13 cellular contexts compared by ENCODE assay signal in the genomic region with DNA sequence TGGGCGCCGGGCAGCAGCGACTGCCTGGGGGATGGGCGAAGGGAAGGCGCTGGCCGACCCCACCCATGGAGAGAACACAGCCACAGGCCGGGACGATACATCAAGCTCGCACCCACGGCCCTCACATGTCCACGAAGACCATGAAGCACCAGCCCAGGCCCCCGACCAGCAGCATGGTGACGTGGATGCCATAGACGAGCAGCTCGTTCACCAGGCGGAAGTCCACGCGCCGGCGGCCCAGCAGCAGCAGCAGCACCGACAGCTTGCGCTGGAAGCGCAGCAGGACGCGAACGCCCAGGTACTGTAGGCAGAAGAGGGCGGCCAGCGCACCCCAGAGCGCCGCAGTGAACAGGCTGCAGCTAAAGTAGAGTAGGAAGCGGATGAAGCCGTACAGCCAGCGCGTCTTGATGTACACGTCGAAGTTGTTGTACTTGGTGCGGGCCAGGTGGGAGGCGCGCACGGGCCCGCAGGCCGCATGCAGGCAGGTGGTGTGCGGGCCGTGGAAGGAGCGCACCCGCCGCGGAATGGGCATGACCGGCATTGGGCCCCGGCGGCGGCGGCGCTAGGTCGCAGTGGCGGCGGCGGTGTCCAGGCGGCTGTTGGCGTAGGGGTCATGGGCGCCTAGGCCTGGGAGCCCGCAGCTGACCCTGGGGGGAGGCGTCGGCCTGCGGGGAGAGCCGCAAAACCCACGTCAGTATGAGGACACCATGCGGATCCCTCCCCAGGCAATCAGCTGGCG. TPM values are rescaled to one million over a fixed set of nuclear protein-coding genes. Genes with fewer than 3 reads are reported as not detected.
DNase-seq lines count a peak whose midpoint lies in the region; ATAC-seq and TF ChIP-seq lines count a peak whose summit lies in the region.
"Had no signal": no experiment of that assay in that cellular context is flagged by ENCODE, and none has a peak within 500 bp of the region (broad histone marks: within the 10 kb centered on the region; RNA-seq: fewer than 3 reads in every experiment).

No MANE protein-coding gene starts in this region.

- no peaks in the 10 kb centered on the region for H3K27me3 Mint-ChIP-seq in activated T-cell treated with anti-CD3 and anti-CD28 coated beads, Interleukin-2, amount 50 U/mL, for 72 hours (ENCODE audit: low read depth)

- peak overlapping the region; percentile 85 to 89 for H3K4me3 Mint-ChIP-seq in activated T-cell treated with anti-CD3 and anti-CD28 coated beads, Interleukin-2, amount 50 U/mL, for 72 hours

- peaks cover 0 to 5% of the 10 kb centered on the region in 2 donors for H3K36me3 Mint-ChIP-seq in activated T-cell treated with anti-CD3 and anti-CD28 coated beads, Interleukin-2, amount 50 U/mL, for 72 hours (ENCODE audit: insufficient read depth in 2 of 2)

- intact Hi-C loops in gastrocnemius medialis (cut with DNase I; ENCODE audit: low total_unique reads): loop anchor here (5.0 kb wide), 1 partner anchor 89 kb away; no protein-coding TSS in a partner anchor

- H3K27ac Mint-ChIP-seq in activated T-cell treated with anti-CD3 and anti-CD28 coated beads, Interleukin-2, amount 50 U/mL, for 72 hours: peak overlapping the region; percentile 24

- H4K20me1 ChIP-seq in OCI-LY3 (ENCODE audit: insufficient read depth, low read length): no peaks in the 10 kb centered on the region

- H3K27ac ChIP-seq in OCI-LY3 (ENCODE audit: low read length) (no peak overlapping the region), duodenal mucosa (ENCODE audit: low read depth, low read length) (no peak overlapping the region), gastrocnemius medialis (peak overlapping the region; percentile 93 to 100 (median 97))

- peaks cover 41% of the 10 kb centered on the region for H3K4me1 Mint-ChIP-seq in activated T-cell treated with anti-CD3 and anti-CD28 coated beads, Interleukin-2, amount 50 U/mL, for 72 hours (ENCODE audit: low read depth)

- H3K9me3 ChIP-seq in OCI-LY3 (ENCODE audit: insufficient read depth, low read length) (no peaks in the 10 kb centered on the region), duodenal mucosa (ENCODE audit: control insufficient read depth in 1 of 2, low read length in 2 of 2) (no peaks in the 10 kb centered on the region), gastrocnemius medialis (no peaks in the 10 kb centered on the region)
- H3K9me3 ChIP-seq: body of pancreas had no signal

- H3K4me3 ChIP-seq in OCI-LY3 (ENCODE audit: low read length) (peak overlapping the region; percentile 92), duodenal mucosa (ENCODE audit: low read depth in 1 of 2, low read length in 2 of 2) (peak overlapping the region; percentile 64 to 74), gastrocnemius medialis (no peak overlapping the region)
- H3K4me3 ChIP-seq: body of pancreas had no signal

- H3K27me3 ChIP-seq in OCI-LY3 (ENCODE audit: low read depth, low read length) (no peaks in the 10 kb centered on the region), duodenal mucosa (ENCODE audit: control insufficient read depth in 1 of 2, insufficient read depth in 2 of 2, low read length in 2 of 2) (no peaks in the 10 kb centered on the region), gastrocnemius medialis (no peaks in the 10 kb centered on the region)
- H3K27me3 ChIP-seq: body of pancreas had no signal

- DNase-seq in activated T-cell treated with anti-CD3 and anti-CD28 coated beads, Interleukin-2, amount 50 U/mL, for 72 hours: no peak
- no peak for DNase-seq in activated T-cell treated with anti-CD3 and anti-CD28 coated beads, Interleukin-2, amount 50 U/mL, for 48 hours
- DNase-seq in gastrocnemius medialis (no peak), SHP77 (lab: John Stamatoyannopoulos, UW) (no peak), superior temporal gyrus (ENCODE audit: extremely low spot score) (no peak), 8988T (no peak)
- DNase-seq: body of pancreas; NCI-H1092 treated with DMSO at 0.1 percent for 48 hours; NCI-H446 treated with DMSO at 0.1 percent for 48 hours; stimulated activated CD4-positive, alpha-beta T cell treated with anti-CD3 and anti-CD28 coated beads, Interleukin-1b, Interleukin-23, amount 100 ng/mL, for 48 hours had no signal

- TF ChIP-seq CTCF in OCI-LY3 (IDR thresholded peaks at IDR 0.05; ENCODE audit: low read depth, low read length) (no peak), gastrocnemius medialis (IDR thresholded peaks at IDR 0.05 in 4 of 5, conservative IDR thresholded peaks at IDR 0.05 in 1 of 5) (no peak)

- no peak for TF ChIP-seq POLR2A in gastrocnemius medialis (IDR thresholded peaks at IDR 0.05)

- H3K36me3 ChIP-seq in OCI-LY3 (replicated peaks; ENCODE audit: low read depth, low read length) (no peaks in the 10 kb centered on the region), duodenal mucosa (ENCODE audit: control insufficient read depth in 1 of 2, insufficient read depth in 2 of 2, low read length in 2 of 2) (peaks cover 9 to 20% of the 10 kb centered on the region in 2 donors), gastrocnemius medialis (peaks cover 0 to 14% of the 10 kb centered on the region in 2 donors)

- no peaks in the 10 kb centered on the region for H3K9me3 Mint-ChIP-seq in activated T-cell treated with anti-CD3 and anti-CD28 coated beads, Interleukin-2, amount 50 U/mL, for 72 hours

- H3K9ac ChIP-seq in OCI-LY3 (ENCODE audit: low read length): no peak overlapping the region; the same call in 1 of the 2 replicates
- peak overlapping the region; percentile 68 to 80 for H3K9ac ChIP-seq in duodenal mucosa (ENCODE audit: low read depth in 1 of 2, low read length in 2 of 2)
- H3K9ac ChIP-seq: parathyroid adenoma had no signal

- peak overlapping the region; percentile 96; the same call in 1 of the 2 replicates for H3K4me2 ChIP-seq in OCI-LY3 (ENCODE audit: low read length)

- H3K79me2 ChIP-seq in OCI-LY3 (ENCODE audit: low read length): peaks cover 38% of the 10 kb centered on the region
- H3K79me2 ChIP-seq: parathyroid adenoma had no signal

- no peak overlapping the region for H2AFZ ChIP-seq in OCI-LY3 (ENCODE audit: low read depth, low read length)
- H2AFZ ChIP-seq: parathyroid adenoma had no signal

- in situ Hi-C loops in gastrocnemius medialis (cut with MboI; ENCODE audit: low sequenced_read_pairs in 4 of 4): no loop called here

- ATAC-seq in activated T-cell treated with anti-CD3 and anti-CD28 coated beads, Interleukin-2, amount 50 U/mL, for 72 hours (replicated peaks in 1 of 2): no peak
- no peak for ATAC-seq in gastrocnemius medialis
- ATAC-seq: body of pancreas had no signal

- H3K4me1 ChIP-seq in OCI-LY3 (ENCODE audit: low read length): peaks cover 12% of the 10 kb centered on the region
- H3K4me1 ChIP-seq in duodenal mucosa (ENCODE audit: control insufficient read depth in 1 of 2, insufficient read depth in 2 of 2, low read length in 2 of 2): peaks cover 23% of the 10 kb centered on the region in 2 donors
- H3K4me1 ChIP-seq in gastrocnemius medialis: peaks cover 14 to 20% of the 10 kb centered on the region in 2 donors

RNA-seq across cellular contexts. Expression of gene TMEM250, which starts 2.1 kb away (rescaled TPM):
- 10 to 100 TPM; 23.1 to 23.5 TPM for total RNA-seq in activated T-cell treated with anti-CD3 and anti-CD28 coated beads, Interleukin-2, amount 50 U/mL, for 72 hours
- 10 to 100 TPM; 25.7 to 46.9 (median 41.5) TPM for total RNA-seq in gastrocnemius medialis

RNA-seq across cellular contexts. Expression of gene NACC2, which starts 21.4 kb away (rescaled TPM):
- 10 to 100 TPM in 1 of 2 donors, 1 to 10 TPM in 1; 8.4 to 13.7 TPM for total RNA-seq in activated T-cell treated with anti-CD3 and anti-CD28 coated beads, Interleukin-2, amount 50 U/mL, for 72 hours
- total RNA-seq in gastrocnemius medialis: 10 to 100 TPM; 26.0 to 51.7 (median 43.5) TPM

Comparison
In these comparisons a context has a peak if more than half of its experiments do, and no peak if none do; other contexts are left out.
1. H3K27ac ChIP-seq: peak in gastrocnemius medialis (4 of 4); none in OCI-LY3 (single experiment) and duodenal mucosa (single experiment).
2. H3K4me3 ChIP-seq: peak in OCI-LY3 (single experiment) and duodenal mucosa (2 of 2); none in gastrocnemius medialis (0 of 4).